In genomic region chrX:45775462-45775861, GRCh38 we compare ENCODE assay signal across 10 cellular contexts.
DNase-seq lines count a peak whose midpoint lies in the region; ATAC-seq and TF ChIP-seq lines count a peak whose summit lies in the region.
"Had no signal": no experiment of that assay in that cellular context is flagged by ENCODE, and none has a peak within 500 bp of the region (broad histone marks: within the 10 kb centered on the region; RNA-seq: fewer than 3 reads in every experiment).

No MANE protein-coding gene starts in this region.

- peaks cover 50% of the 10 kb centered on the region for H3K4me1 Mint-ChIP-seq in activated T-helper 17 cell treated with anti-CD3 and anti-CD28 coated beads, Interleukin-2, amount 50 U/mL, for 72 hours

- peak overlapping the region; percentile 6 for H3K27ac ChIP-seq in A673 (ENCODE audit: low read depth, low read length, poor library complexity, severe bottlenecking)

- no peak for TF ChIP-seq CTCF in A673 (conservative IDR thresholded peaks at IDR 0.05; ENCODE audit: low read depth, low read length)

- peak overlapping the region; percentile 51 for H3K27ac Mint-ChIP-seq in activated T-helper 17 cell treated with anti-CD3 and anti-CD28 coated beads, Interleukin-2, amount 50 U/mL, for 72 hours
- H3K27ac Mint-ChIP-seq: CD4-positive, CD25-positive, alpha-beta regulatory T cell had no signal

- no peak for ATAC-seq in activated T-helper 17 cell treated with anti-CD3 and anti-CD28 coated beads, Interleukin-2, amount 50 U/mL, for 72 hours (replicated peaks)
- ATAC-seq in HG03025 (IDR thresholded peaks at IDR 0.05; ENCODE audit: low FRiP score, unreplicated experiment), result no peak
- no peak for ATAC-seq in GM18907 (IDR thresholded peaks at IDR 0.05; ENCODE audit: unreplicated experiment)
- no peak for ATAC-seq in GM18870 (IDR thresholded peaks at IDR 0.05; ENCODE audit: unreplicated experiment)

- H3K4me3 Mint-ChIP-seq in activated T-helper 17 cell treated with anti-CD3 and anti-CD28 coated beads, Interleukin-2, amount 50 U/mL, for 72 hours, result peak overlapping the region; percentile 62

- no peaks in the 10 kb centered on the region for H3K27me3 ChIP-seq in A673 (replicated peaks; ENCODE audit: insufficient read depth, low read depth, low read length, poor library complexity)

- H3K4me1 ChIP-seq in A673 (ENCODE audit: insufficient read depth, low read length, poor library complexity, severe bottlenecking), result peaks cover 51% of the 10 kb centered on the region

- DNase-seq in A673 (ENCODE audit: low spot score), result no peak
- DNase-seq in HCEC 1CT, result peak; percentile 64
- peak; percentile 57 for DNase-seq in hepatic stellate cell (ENCODE audit: low spot score)
- DNase-seq in DMS53 (lab: John Stamatoyannopoulos, UW), result no peak
- DNase-seq: CD4-positive, CD25-positive, alpha-beta regulatory T cell; cerebellar nuclear complex had no signal

- no peaks in the 10 kb centered on the region for H3K27me3 Mint-ChIP-seq in activated T-helper 17 cell treated with anti-CD3 and anti-CD28 coated beads, Interleukin-2, amount 50 U/mL, for 72 hours
- H3K27me3 Mint-ChIP-seq: CD4-positive, CD25-positive, alpha-beta regulatory T cell had no signal

- peaks cover 84% of the 10 kb centered on the region for H3K36me3 Mint-ChIP-seq in activated T-helper 17 cell treated with anti-CD3 and anti-CD28 coated beads, Interleukin-2, amount 50 U/mL, for 72 hours (ENCODE audit: low read depth)
- H3K36me3 Mint-ChIP-seq: CD4-positive, CD25-positive, alpha-beta regulatory T cell had no signal

- intact Hi-C loops in A673 (cut with micrococcal nuclease; ENCODE audit: unreplicated experiment), result no loop called here

- CTCF ChIA-PET in A673 (lab: Charles Lee), result no interaction called here

- no peaks in the 10 kb centered on the region for H3K9me3 ChIP-seq in A673 (ENCODE audit: low read depth, low read length, poor library complexity, severe bottlenecking)

- POLR2A ChIA-PET in A673 (lab: Charles Lee; ENCODE audit: low non-redundant PET), result no interaction called here

- peaks cover 5% of the 10 kb centered on the region for H3K9me3 Mint-ChIP-seq in activated T-helper 17 cell treated with anti-CD3 and anti-CD28 coated beads, Interleukin-2, amount 50 U/mL, for 72 hours

- BruUV-seq in A673 (replicated peaks; lab: Mats Ljungman, UMichigan), result no TSS peak

- H3K4me3 ChIP-seq in A673 (ENCODE audit: low read depth, low read length, poor library complexity, severe bottlenecking), result no peak overlapping the region

- H3K36me3 ChIP-seq in A673 (ENCODE audit: insufficient read depth, low read length, poor library complexity, severe bottlenecking), result no peaks in the 10 kb centered on the region

Comparison
In these comparisons a context has a peak if more than half of its experiments do, and no peak if none do; other contexts are left out.
1. DNase-seq: peak in HCEC 1CT (single experiment) and hepatic stellate cell (single experiment); none in A673 (single experiment) and DMS53 (single experiment).